In genomic region chr4:7771056-7771455, GRCh38 we compare ENCODE assay signal across 14 cellular contexts.
DNase-seq lines count a peak whose midpoint lies in the region; ATAC-seq, FAIRE-seq and TF ChIP-seq lines count a peak whose summit lies in the region.
"Had no signal": no experiment of that assay in that cellular context is flagged by ENCODE, and none has a peak within 500 bp of the region (broad histone marks: within the 10 kb centered on the region; RNA-seq: fewer than 3 reads in every experiment).

No MANE protein-coding gene starts in this region.

- no peak for DNase-seq in GM12891 (ENCODE audit: insufficient read length, low spot score)
- peak; percentile 41 to 46 for DNase-seq in activated CD4-positive, alpha-beta T cell treated with anti-CD3 and anti-CD28 coated beads for 4 hours
- DNase-seq in activated naive CD4-positive, alpha-beta T cell treated with anti-CD3 and anti-CD28 coated beads, Interleukin-2, amount 50 U/mL, for 16 hours: peak; percentile 45
- DNase-seq in spleen: peak; percentile 37
- no peak for DNase-seq in mesothelial cell of epicardium (ENCODE audit: low spot score in 2 of 2, unreplicated experiment in 2 of 2)
- no peak for DNase-seq in NOMO-1 treated with DMSO at 0.1 percent for 48 hours (lab: John Stamatoyannopoulos, UW; ENCODE audit: unreplicated experiment)
- no peak for DNase-seq in AML-193 (lab: John Stamatoyannopoulos, UW)
- DNase-seq: esophagus squamous epithelium, NCI-H446 treated with DMSO at 0.1 percent for 48 hours, RPMI8226 had no signal

- H3K4me1 Mint-ChIP-seq in mesothelial cell of epicardium: peaks cover 4% of the 10 kb centered on the region

- H3K27ac ChIP-seq in spleen: no peak overlapping the region
- H3K27ac ChIP-seq: esophagus squamous epithelium had no signal

- H3K9me3 ChIP-seq in spleen: no peaks in the 10 kb centered on the region
- H3K9me3 ChIP-seq: esophagus squamous epithelium had no signal

- H3K4me1 ChIP-seq in spleen: peaks cover 0 to 16% (median 0%) of the 10 kb centered on the region in 6 donors

- H3K36me3 Mint-ChIP-seq in mesothelial cell of epicardium: peaks cover 46% of the 10 kb centered on the region

- no peak for ATAC-seq in HG03457 (IDR thresholded peaks at IDR 0.05; ENCODE audit: unreplicated experiment)

- H3K4me3 ChIP-seq in spleen: no peak overlapping the region
- H3K4me3 ChIP-seq: esophagus squamous epithelium, GM23338, lung had no signal

- intact Hi-C loops in spleen (cut with DNase I; ENCODE audit: low total_unique reads): no loop called here

- H3K36me3 ChIP-seq in spleen: peaks cover 0 to 95% (median 40%) of the 10 kb centered on the region in 6 donors

- H3K27me3 ChIP-seq in spleen (replicated peaks in 1 of 7): no peaks in the 10 kb centered on the region
- H3K27me3 ChIP-seq: esophagus squamous epithelium had no signal

- no peak for TF ChIP-seq CTCF in spleen (IDR thresholded peaks at IDR 0.05 in 8 of 11, conservative IDR thresholded peaks at IDR 0.05 in 3 of 11)
- no peak for TF ChIP-seq CTCF in mesothelial cell of epicardium (IDR thresholded peaks at IDR 0.05; ENCODE audit: unreplicated experiment)

- no peak overlapping the region for H3K27ac Mint-ChIP-seq in mesothelial cell of epicardium
- H3K27ac Mint-ChIP-seq: GM23338 had no signal

- H3K4me3 Mint-ChIP-seq in mesothelial cell of epicardium: no peak overlapping the region
- H3K4me3 Mint-ChIP-seq: GM23338 had no signal

- WGBS in spleen, 5 donors: 48 to 57% (median 53%) methylated on average over 6 of the region's 6 CpGs

- no peaks in the 10 kb centered on the region for H3K27me3 Mint-ChIP-seq in mesothelial cell of epicardium (ENCODE audit: low read depth)

- TF ChIP-seq POLR2A in GM12891 (IDR thresholded peaks at IDR 0.05; ENCODE audit: low read depth, low read length): no peak
- TF ChIP-seq POLR2A in spleen (IDR thresholded peaks at IDR 0.05): no peak

- FAIRE-seq in GM12891 (lab: Jason Lieb, UNC): no peak
- FAIRE-seq: colon had no signal

- no peaks in the 10 kb centered on the region for H3K9me3 Mint-ChIP-seq in mesothelial cell of epicardium
- H3K9me3 Mint-ChIP-seq: GM23338 had no signal

TF ChIP-seq in GM12891, 5 proteins besides CTCF, POLR2A, EP300 and RAD21:
- TF ChIP-seq POU2F2 (IDR thresholded peaks at IDR 0.05; ENCODE audit: low read depth, low read length) (peak; percentile 60; the same call in 1 of the 2 replicates), POLR2AphosphoS5 (IDR thresholded peaks at IDR 0.05; ENCODE audit: low read depth, low read length) (no peak)
TF ChIP-seq in GM12891: peak in this region for 1.

Comparison
In these comparisons a context has a peak if more than half of its experiments do, and no peak if none do; other contexts are left out.
1. DNase-seq: peak in activated CD4-positive, alpha-beta T cell treated with anti-CD3 and anti-CD28 coated beads for 4 hours (2 of 2), activated naive CD4-positive, alpha-beta T cell treated with anti-CD3 and anti-CD28 coated beads, Interleukin-2, amount 50 U/mL, for 16 hours (single experiment) and spleen (single experiment); none in GM12891 (single experiment), mesothelial cell of epicardium (0 of 2), NOMO-1 treated with DMSO at 0.1 percent for 48 hours (single experiment) and AML-193 (0 of 2).